In the genomic region with DNA sequence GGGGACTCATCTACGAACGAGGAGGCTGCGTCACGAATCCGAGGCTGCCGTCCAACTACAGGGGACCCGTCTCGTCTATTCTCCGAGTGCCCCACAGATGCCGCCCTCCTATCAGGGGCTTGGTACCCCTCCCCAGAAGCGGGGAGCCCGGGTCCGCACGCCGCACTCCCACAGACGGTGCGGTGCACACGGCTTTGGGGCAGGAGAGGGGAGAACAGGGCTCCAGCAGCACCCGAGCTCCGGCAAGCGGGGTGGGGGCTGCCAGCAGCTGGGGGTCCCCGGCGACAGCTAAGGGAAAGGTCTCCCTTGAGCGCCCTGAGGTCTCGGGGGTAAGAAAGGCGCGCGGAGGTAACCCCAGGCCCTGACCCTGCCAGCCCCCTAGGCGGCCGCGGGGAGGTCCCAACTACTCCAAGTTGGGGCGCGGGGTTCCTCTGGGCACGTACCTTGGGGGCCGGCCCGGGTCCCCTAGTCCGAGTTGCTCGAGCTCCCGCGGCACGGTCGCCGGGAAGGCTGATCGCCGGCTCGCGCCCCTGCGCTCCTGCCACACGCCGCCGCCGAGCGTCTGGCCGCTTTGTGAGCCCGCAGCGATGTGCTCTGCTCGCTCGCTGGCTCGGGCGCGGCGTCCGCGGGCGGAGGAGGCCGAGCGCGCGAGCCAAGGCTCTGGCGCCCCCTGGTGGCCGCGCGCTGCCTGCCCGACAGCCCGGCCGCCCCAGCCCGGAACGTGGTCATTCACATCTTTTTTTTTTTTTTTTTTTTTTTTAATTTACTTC, we compare ENCODE assay signal across 8 cellular contexts. TPM values are rescaled to one million over a fixed set of nuclear protein-coding genes. Genes with fewer than 3 reads are reported as not detected.
DNase-seq lines count a peak whose midpoint lies in the region; ATAC-seq and TF ChIP-seq lines count a peak whose summit lies in the region.

A gene (minus strand): TSS at position 591 of the 770 bp plus-strand sequence.

- H3K79me2 ChIP-seq in KMS-11 (ENCODE audit: insufficient read depth, low read depth) = no peaks in the 10 kb centered on the region

- H4K20me1 ChIP-seq in KMS-11 (ENCODE audit: insufficient read depth) = no peaks in the 10 kb centered on the region

- H3K27me3 ChIP-seq in KMS-11 (ENCODE audit: insufficient read depth, low read depth) = no peaks in the 10 kb centered on the region
- peaks cover 0 to 4% (median 0%) of the 10 kb centered on the region in 3 donors for H3K27me3 ChIP-seq in psoas muscle (ENCODE audit: insufficient read depth in 3 of 3, low read length in 2 of 3)
- H3K27me3 ChIP-seq in vagina = no peaks in the 10 kb centered on the region

- H3K4me1 ChIP-seq in KMS-11 (ENCODE audit: low read depth, poor library complexity, severe bottlenecking) (no peaks in the 10 kb centered on the region), psoas muscle (no peaks in the 10 kb centered on the region), vagina (peaks cover 4% of the 10 kb centered on the region)

- peak; percentile 93 for ATAC-seq in GM21723 (IDR thresholded peaks at IDR 0.05; ENCODE audit: unreplicated experiment)
- peak; percentile 96 for ATAC-seq in left ventricle myocardium superior
- peak; percentile 92 to 96 (median 96) for ATAC-seq in psoas muscle

- no peak; the same call in 1 of the 2 replicates for TF ChIP-seq CTCF in KMS-11 (conservative IDR thresholded peaks at IDR 0.05; ENCODE audit: low read depth, low read length)
- TF ChIP-seq CTCF in psoas muscle (IDR thresholded peaks at IDR 0.05) = peak; percentile 85
- TF ChIP-seq CTCF in vagina (IDR thresholded peaks at IDR 0.05) = peak; percentile 48 to 63 (median 58)

- H3K9me3 ChIP-seq in psoas muscle (no peaks in the 10 kb centered on the region), vagina (no peaks in the 10 kb centered on the region)

- H3K27ac ChIP-seq in KMS-11 (no peak within 1 kb of the TSS), psoas muscle (no peak within 1 kb of the TSS), vagina (no peak within 1 kb of the TSS)

- peak in 1 of 2 donors; percentile 40 for TF ChIP-seq POLR2A in vagina (IDR thresholded peaks at IDR 0.05)

- no peak within 1 kb of the TSS for H3K9ac ChIP-seq in KMS-11

- H2AFZ ChIP-seq in KMS-11 (ENCODE audit: low read depth) = 0 out of 2 replicates have a peak within 1 kb of the TSS, but pooled peaks have one; percentile 18

- H3K4me2 ChIP-seq in KMS-11 = no peak within 1 kb of the TSS

- intact Hi-C loops in left ventricle myocardium superior (cut with micrococcal nuclease) = loop anchor here (5.0 kb wide), 1 partner anchor 177 kb away; no protein-coding TSS in a partner anchor
- intact Hi-C loops in psoas muscle (cut with DNase I) = loop anchor here (1.0 to 10.0 kb wide), 4 partner anchors 152 to 694 kb away; no protein-coding TSS in a partner anchor
- intact Hi-C loops in vagina (cut with DNase I) = loop anchor here (5.0 kb wide), 2 partner anchors 177 to 697 kb away; no protein-coding TSS in a partner anchor

- DNase-seq in ELF-1 (ENCODE audit: low read depth, low spot score) (peak; percentile 81), SKM-1 (lab: John Stamatoyannopoulos, UW; ENCODE audit: unreplicated experiment) (peak; percentile 8), amygdala (lab: John Stamatoyannopoulos, UW) (peak in 45 of 56 donors; percentile 17 to 85 (median 52)), left ventricle myocardium superior (peak; percentile 91), psoas muscle (peak; percentile 81 to 86), vagina (ENCODE audit: extremely low spot score in 2 of 2) (no peak)

- no peak within 1 kb of the TSS for H3K4me3 ChIP-seq in KMS-11 (IDR thresholded peaks at IDR 0.05; ENCODE audit: insufficient read depth, low read depth, low read length)
- peak within 1 kb of the TSS; percentile 65 for H3K4me3 ChIP-seq in psoas muscle
- peak within 1 kb of the TSS; percentile 54 to 70 for H3K4me3 ChIP-seq in vagina

- H3K36me3 ChIP-seq in KMS-11 (ENCODE audit: insufficient read depth) (no peaks in the 10 kb centered on the region), psoas muscle (ENCODE audit: insufficient read depth in 1 of 2, low read depth in 1 of 2) (no peaks in the 10 kb centered on the region), vagina (no peaks in the 10 kb centered on the region)

- 0 to 1% (median 0%) methylated on average over 54 to 77 of the region's 78 CpGs for WGBS in psoas muscle, 3 donors

RNA-seq across cellular contexts. Expression of the gene that starts here (rescaled TPM):
- total RNA-seq in left ventricle myocardium superior = 14.7 TPM
- total RNA-seq in psoas muscle = 10 to 100 TPM; 11.3 to 52.7 (median 29.3) TPM
- polyA plus RNA-seq in psoas muscle = 10 to 100 TPM in 1 of 3 donors, 1 to 10 TPM in 2; 4.2 to 16.0 (median 7.1) TPM
- 70.7 TPM for total RNA-seq in vagina

Comparison
In these comparisons a context has a peak if more than half of its experiments do, and no peak if none do; other contexts are left out.
1. DNase-seq: peak in ELF-1 (single experiment), SKM-1 (single experiment), amygdala (45 of 56), left ventricle myocardium superior (single experiment) and psoas muscle (2 of 2); none in vagina (0 of 2).
2. Peak in every context shown above with its lines, with median percentiles within 50 percentile points of each other: ATAC-seq.